In genomic region chr5:1456110-1456881, GRCh38 we compare ENCODE assay signal across 4 cellular contexts. TPM values are rescaled to one million over a fixed set of nuclear protein-coding genes. Genes with fewer than 3 reads are reported as not detected.
"Had no signal": no experiment of that assay in that cellular context is flagged by ENCODE, and none has a peak within 500 bp of the region (broad histone marks: within the 10 kb centered on the region; RNA-seq: fewer than 3 reads in every experiment).

No MANE protein-coding gene starts in this region.

RNA-seq across cellular contexts. Expression of gene SLC6A3, which starts 11.1 kb away (rescaled TPM):
- total RNA-seq: GM23248, H4, HT-29, IMR-90 had no signal
- polyA plus RNA-seq: GM23248, IMR-90 had no signal
